ENCODE assay signal across 12 cellular contexts in the genomic region with DNA sequence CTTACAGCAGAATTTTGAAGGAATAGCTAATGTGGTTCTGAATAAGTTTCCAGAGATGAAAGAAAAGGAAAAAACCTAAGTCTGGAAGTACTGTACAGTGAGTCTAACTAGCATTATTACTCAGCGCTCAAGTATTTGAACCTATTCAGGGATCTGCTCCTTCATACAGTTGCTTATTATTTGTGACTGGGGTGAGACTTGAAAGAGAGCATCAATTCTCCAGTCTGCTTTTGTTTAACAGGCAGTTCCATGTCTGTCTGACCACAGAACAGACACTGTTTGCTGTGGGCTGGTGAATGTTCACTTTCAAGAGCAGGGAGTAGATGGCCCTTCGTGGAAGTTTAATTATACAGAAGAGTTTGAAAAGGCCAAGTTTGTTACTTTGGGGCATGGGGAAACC. TPM values are rescaled to one million over a fixed set of nuclear protein-coding genes. Genes with fewer than 3 reads are reported as not detected.
DNase-seq lines count a peak whose midpoint lies in the region; ATAC-seq and TF ChIP-seq lines count a peak whose summit lies in the region.
"Had no signal": no experiment of that assay in that cellular context is flagged by ENCODE, and none has a peak within 500 bp of the region (broad histone marks: within the 10 kb centered on the region; RNA-seq: fewer than 3 reads in every experiment).

No MANE protein-coding gene starts in this region.

- intact Hi-C loops in breast epithelium (cut with DNase I; ENCODE audit: low total_unique reads) (loop anchor here (10.0 kb wide), 1 partner anchor 66 kb away; no protein-coding TSS in a partner anchor), MCF 10A (cut with micrococcal nuclease) (no loop called here), transverse colon (cut with DNase I; ENCODE audit: low total_unique reads) (loop anchor here (10.0 kb wide), 2 partner anchors 46 to 196 kb away; no protein-coding TSS in a partner anchor)

- TF ChIP-seq EP300 in transverse colon (IDR thresholded peaks at IDR 0.05; ENCODE audit: low read depth): no peak

- POLR2A ChIA-PET in MCF 10A (lab: Yijun Ruan, JAX): interaction anchor here (1.0 kb wide), 1 partner anchor 10 kb away, joined by 3 read pairs; no protein-coding TSS in a partner anchor

- H3K4me3 Mint-ChIP-seq in MCF 10A (ENCODE audit: unreplicated experiment): no peak overlapping the region

- WGBS in transverse colon (ENCODE audit: low coverage in 1 of 2), 2 donors: 75 to 80% methylated on average over 1 to 2 of the region's 2 CpGs

- DNase-seq in breast epithelium (ENCODE audit: low spot score in 2 of 2): no peak
- no peak for DNase-seq in MCF 10A (ENCODE audit: unreplicated experiment)
- peak; percentile 83 for DNase-seq in amniotic epithelial cell (ENCODE audit: low read depth)
- DNase-seq in foreskin melanocyte: peak; percentile 93
- DNase-seq in transverse colon: no peak
- DNase-seq in stimulated activated naive CD4-positive, alpha-beta T cell treated with Interleukin-2 at 50 U/mL for 16 hours (lab: John Stamatoyannopoulos, UW): no peak
- DNase-seq: BE2C, NCI-H1105, testis had no signal

- H3K9me3 ChIP-seq in breast epithelium: no peaks in the 10 kb centered on the region
- no peaks in the 10 kb centered on the region for H3K9me3 ChIP-seq in transverse colon
- H3K9me3 ChIP-seq: BE2C, HAP-1, testis had no signal

- ATAC-seq in HG02798 (IDR thresholded peaks at IDR 0.05; ENCODE audit: poor library complexity, unreplicated experiment) (no peak), HG03159 (IDR thresholded peaks at IDR 0.05; ENCODE audit: unreplicated experiment) (no peak)

- H3K4me1 Mint-ChIP-seq in MCF 10A (ENCODE audit: insufficient read depth, unreplicated experiment): peaks cover 39% of the 10 kb centered on the region

- H3K36me3 Mint-ChIP-seq in MCF 10A (ENCODE audit: insufficient read depth, unreplicated experiment): no peaks in the 10 kb centered on the region

- H3K27me3 ChIP-seq in breast epithelium (no peaks in the 10 kb centered on the region), transverse colon (no peaks in the 10 kb centered on the region)
- H3K27me3 ChIP-seq: BE2C, testis had no signal

- BruUV-seq in MCF 10A (replicated peaks; lab: Mats Ljungman, UMichigan): no TSS peak

- CTCF ChIA-PET in MCF 10A (lab: Yijun Ruan, JAX): interaction anchor here (0.6 to 2.3 kb wide), 4 partner anchors 11 to 1351 kb away, joined by 3 to 6 read pairs (median 3); no protein-coding TSS in a partner anchor

- no peak for TF ChIP-seq POLR2A in breast epithelium (IDR thresholded peaks at IDR 0.05)
- TF ChIP-seq POLR2A in transverse colon (IDR thresholded peaks at IDR 0.05): no peak

- H3K4me1 ChIP-seq in breast epithelium (peaks cover 4 to 40% of the 10 kb centered on the region in 2 donors), transverse colon (peaks cover 21 to 86% (median 38%) of the 10 kb centered on the region in 4 donors)
- H3K4me1 ChIP-seq: BE2C had no signal

- H3K27me3 Mint-ChIP-seq in MCF 10A (ENCODE audit: insufficient read depth, unreplicated experiment): no peaks in the 10 kb centered on the region

- H3K36me3 ChIP-seq in breast epithelium: no peaks in the 10 kb centered on the region
- H3K36me3 ChIP-seq in transverse colon: no peaks in the 10 kb centered on the region
- H3K36me3 ChIP-seq: BE2C, HAP-1 had no signal

- no peak overlapping the region for H3K27ac Mint-ChIP-seq in MCF 10A (ENCODE audit: low read depth, unreplicated experiment)

- TF ChIP-seq CTCF in breast epithelium (IDR thresholded peaks at IDR 0.05) (no peak), MCF 10A (IDR thresholded peaks at IDR 0.05; ENCODE audit: unreplicated experiment) (no peak), transverse colon (IDR thresholded peaks at IDR 0.05) (no peak)

- H3K9me3 Mint-ChIP-seq in MCF 10A (ENCODE audit: unreplicated experiment): no peaks in the 10 kb centered on the region

- H3K4me3 ChIP-seq in breast epithelium: no peak overlapping the region
- H3K4me3 ChIP-seq in transverse colon: no peak overlapping the region
- H3K4me3 ChIP-seq: HAP-1, testis had no signal

- H3K27ac ChIP-seq in breast epithelium (peak overlapping the region; percentile 86 to 97), transverse colon (peak overlapping the region; percentile 21 to 70 (median 52))
- H3K27ac ChIP-seq: testis had no signal

- in situ Hi-C loops in transverse colon (cut with MboI; ENCODE audit: low pct_ligation_motif_present in 1 of 4, low pct_unique_long_range_greater_than_20kb in 1 of 4, low sequenced_read_pairs in 3 of 4): no loop called here

RNA-seq across cellular contexts. Expression of gene ETV6, which starts 9.3 kb away (rescaled TPM):
- total RNA-seq in breast epithelium (10 to 100 TPM; 17.8 to 58.7 (median 45.2) TPM), MCF 10A (2022) (16.9 and 19.3 TPM in 2 replicates), transverse colon (10 to 100 TPM; 19.9 to 47.9 (median 41.0) TPM)

Comparison
In these comparisons a context has a peak if more than half of its experiments do, and no peak if none do; other contexts are left out.
1. DNase-seq: peak in amniotic epithelial cell (single experiment) and foreskin melanocyte (single experiment); none in breast epithelium (0 of 2), MCF 10A (single experiment), transverse colon (single experiment) and stimulated activated naive CD4-positive, alpha-beta T cell treated with Interleukin-2 at 50 U/mL for 16 hours (single experiment).